Comparison of ENCODE assay signal across 2 cellular contexts in genomic region chr11:116888884-116889549, GRCh38.
TF ChIP-seq lines count a peak whose summit lies in the region.

No MANE protein-coding gene starts in this region.

TF ChIP-seq in GM12878, 131 proteins besides CTCF, POLR2A, EP300 and RAD21:
- TF ChIP-seq, protein P1, sequence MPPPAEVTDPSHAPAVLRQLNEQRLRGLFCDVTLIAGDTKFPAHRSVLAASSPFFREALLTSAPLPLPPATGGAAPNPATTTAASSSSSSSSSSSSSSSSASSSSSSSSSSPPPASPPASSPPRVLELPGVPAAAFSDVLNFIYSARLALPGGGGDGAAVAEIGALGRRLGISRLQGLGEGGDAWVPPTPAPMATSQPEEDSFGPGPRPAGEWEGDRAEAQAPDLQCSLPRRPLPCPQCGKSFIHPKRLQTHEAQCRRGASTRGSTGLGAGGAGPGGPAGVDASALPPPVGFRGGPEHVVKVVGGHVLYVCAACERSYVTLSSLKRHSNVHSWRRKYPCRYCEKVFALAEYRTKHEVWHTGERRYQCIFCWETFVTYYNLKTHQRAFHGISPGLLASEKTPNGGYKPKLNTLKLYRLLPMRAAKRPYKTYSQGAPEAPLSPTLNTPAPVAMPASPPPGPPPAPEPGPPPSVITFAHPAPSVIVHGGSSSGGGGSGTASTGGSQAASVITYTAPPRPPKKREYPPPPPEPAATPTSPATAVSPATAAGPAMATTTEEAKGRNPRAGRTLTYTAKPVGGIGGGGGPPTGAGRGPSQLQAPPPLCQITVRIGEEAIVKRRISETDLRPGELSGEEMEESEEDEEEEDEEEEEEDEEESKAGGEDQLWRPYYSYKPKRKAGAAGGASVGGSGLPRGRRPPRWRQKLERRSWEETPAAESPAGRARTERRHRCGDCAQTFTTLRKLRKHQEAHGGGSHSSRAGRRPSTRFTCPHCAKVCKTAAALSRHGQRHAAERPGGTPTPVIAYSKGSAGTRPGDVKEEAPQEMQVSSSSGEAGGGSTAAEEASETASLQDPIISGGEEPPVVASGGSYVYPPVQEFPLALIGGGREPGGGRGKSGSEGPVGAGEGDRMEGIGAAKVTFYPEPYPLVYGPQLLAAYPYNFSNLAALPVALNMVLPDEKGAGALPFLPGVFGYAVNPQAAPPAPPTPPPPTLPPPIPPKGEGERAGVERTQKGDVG (CRISPR knock-in tag; IDR thresholded peaks at IDR 0.05): no peak
- no peak for TF ChIP-seq SMAD1 (IDR thresholded peaks at IDR 0.05; ENCODE audit: low read depth, partially characterized antibody)
- no peak for TF ChIP-seq PBX3 (IDR thresholded peaks at IDR 0.05; ENCODE audit: insufficient replicate concordance, low read depth, low read length)

TF ChIP-seq in liver, 16 proteins besides CTCF, POLR2A, EP300 and RAD21:
- TF ChIP-seq HNF4A (conservative IDR thresholded peaks at IDR 0.05) (peak; percentile 28 to 50), SP1 (IDR thresholded peaks at IDR 0.05) (peak; percentile 23), FOXA2 (IDR thresholded peaks at IDR 0.05) (peak; percentile 37), EGR1 (IDR thresholded peaks at IDR 0.05; ENCODE audit: low read depth in 2 of 2) (peak in 1 of 2 donors; percentile 18), RXRA (IDR thresholded peaks at IDR 0.05) (peak; percentile 22 to 55), TAF1 (conservative IDR thresholded peaks at IDR 0.05) (no peak), HNF4G (IDR thresholded peaks at IDR 0.05) (no peak), GABPA (IDR thresholded peaks at IDR 0.05 in 1 of 2, conservative IDR thresholded peaks at IDR 0.05 in 1 of 2) (no peak), FOXA1 (IDR thresholded peaks at IDR 0.05) (peak; percentile 43), JUND (IDR thresholded peaks at IDR 0.05) (no peak), YY1 (IDR thresholded peaks at IDR 0.05) (peak; percentile 35)
- TF ChIP-seq, protein P2, sequence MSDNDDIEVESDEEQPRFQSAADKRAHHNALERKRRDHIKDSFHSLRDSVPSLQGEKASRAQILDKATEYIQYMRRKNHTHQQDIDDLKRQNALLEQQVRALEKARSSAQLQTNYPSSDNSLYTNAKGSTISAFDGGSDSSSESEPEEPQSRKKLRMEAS (IDR thresholded peaks at IDR 0.05): peak; percentile 4
